In genomic region chr12:48999371-49000131, GRCh38 we compare ENCODE assay signal across 1 cellular context.
TF ChIP-seq lines count a peak whose summit lies in the region.

TSS of gene DDN (minus strand) at chr12:48999375. CDS start at chr12:48999287, 88 bp downstream.

TF ChIP-seq in HEK293, 187 proteins besides CTCF, POLR2A, EP300 and RAD21 (continued from another document):
- TF ChIP-seq PRDM6 (tag by site-specific recombination; IDR thresholded peaks at IDR 0.05), result no peak
- peak; percentile 64; the same call in 1 of the 2 replicates for TF ChIP-seq KLF8 (tag by site-specific recombination; IDR thresholded peaks at IDR 0.05)
- TF ChIP-seq ZBTB7A (tag by site-specific recombination; IDR thresholded peaks at IDR 0.05; ENCODE audit: low read depth), result peak; percentile 98
- no peak for TF ChIP-seq MZF1 (tag by site-specific recombination; IDR thresholded peaks at IDR 0.05; ENCODE audit: borderline replicate concordance)
- no peak for TF ChIP-seq ZBTB44 (tag by site-specific recombination; IDR thresholded peaks at IDR 0.05)
- peak; percentile 46; the same call in 1 of the 2 replicates for TF ChIP-seq IKZF3 (tag by site-specific recombination; IDR thresholded peaks at IDR 0.05)
- TF ChIP-seq ZNF394 (tag by site-specific recombination; IDR thresholded peaks at IDR 0.05; ENCODE audit: borderline replicate concordance), result no peak
- peak; percentile 57; the same call in 1 of the 2 replicates for TF ChIP-seq ZNF600 (tag by site-specific recombination; IDR thresholded peaks at IDR 0.05)
- peak; percentile 43; the same call in 1 of the 2 replicates for TF ChIP-seq ZNF24 (tag by site-specific recombination; IDR thresholded peaks at IDR 0.05)
- no peak for TF ChIP-seq ZNF776 (tag by site-specific recombination; IDR thresholded peaks at IDR 0.05; ENCODE audit: borderline replicate concordance)
- TF ChIP-seq ZBTB17 (tag by site-specific recombination; IDR thresholded peaks at IDR 0.05), result peak; percentile 76
- no peak for TF ChIP-seq ZNF704 (tag by site-specific recombination; IDR thresholded peaks at IDR 0.05)
- no peak for TF ChIP-seq TCF7L2 (IDR thresholded peaks at IDR 0.05; ENCODE audit: borderline replicate concordance, low read depth, low read length)
- TF ChIP-seq ZNF692 (tag by site-specific recombination; IDR thresholded peaks at IDR 0.05), result peak; percentile 64; the same call in 1 of the 2 replicates
- TF ChIP-seq ZNF324 (tag by site-specific recombination; IDR thresholded peaks at IDR 0.05), result peak; percentile 80
- 0 out of 2 replicates have a peak, but pooled peaks have one; percentile 27 for TF ChIP-seq KLF10 (tag by site-specific recombination; IDR thresholded peaks at IDR 0.05)
- TF ChIP-seq ZBTB1 (tag by site-specific recombination; IDR thresholded peaks at IDR 0.05), result no peak
